In genomic region chr11:66069715-66070603, GRCh38 we compare ENCODE assay signal across 2 cellular contexts.
A peak's percentile ranks its signal among the peaks of the same experiment; 100 is the strongest.
TF ChIP-seq lines count a peak whose summit lies in the region.

Gene PACS1, plus strand, starts transcription at chr11:66070272. Its CDS starts 215 bp downstream, at chr11:66070487.

TF ChIP-seq in HEK293, 187 proteins besides CTCF, POLR2A, EP300 and RAD21 (continued from another document and continues in another):
- TF ChIP-seq, protein P1, sequence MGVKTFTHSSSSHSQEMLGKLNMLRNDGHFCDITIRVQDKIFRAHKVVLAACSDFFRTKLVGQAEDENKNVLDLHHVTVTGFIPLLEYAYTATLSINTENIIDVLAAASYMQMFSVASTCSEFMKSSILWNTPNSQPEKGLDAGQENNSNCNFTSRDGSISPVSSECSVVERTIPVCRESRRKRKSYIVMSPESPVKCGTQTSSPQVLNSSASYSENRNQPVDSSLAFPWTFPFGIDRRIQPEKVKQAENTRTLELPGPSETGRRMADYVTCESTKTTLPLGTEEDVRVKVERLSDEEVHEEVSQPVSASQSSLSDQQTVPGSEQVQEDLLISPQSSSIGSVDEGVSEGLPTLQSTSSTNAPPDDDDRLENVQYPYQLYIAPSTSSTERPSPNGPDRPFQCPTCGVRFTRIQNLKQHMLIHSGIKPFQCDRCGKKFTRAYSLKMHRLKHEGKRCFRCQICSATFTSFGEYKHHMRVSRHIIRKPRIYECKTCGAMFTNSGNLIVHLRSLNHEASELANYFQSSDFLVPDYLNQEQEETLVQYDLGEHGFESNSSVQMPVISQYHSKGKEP (tag by site-specific recombination; IDR thresholded peaks at IDR 0.05), result no peak
- TF ChIP-seq GFI1B (tag by site-specific recombination; IDR thresholded peaks at IDR 0.05) (no peak), ZNF501 (tag by site-specific recombination; IDR thresholded peaks at IDR 0.05) (no peak), ZNF2 (tag by site-specific recombination; IDR thresholded peaks at IDR 0.05) (no peak), ZFP3 (tag by site-specific recombination; IDR thresholded peaks at IDR 0.05; ENCODE audit: low read depth) (no peak), ZNF555 (tag by site-specific recombination; conservative IDR thresholded peaks at IDR 0.05) (no peak), ZSCAN5A (tag by site-specific recombination; IDR thresholded peaks at IDR 0.05) (no peak), ZNF169 (tag by site-specific recombination; IDR thresholded peaks at IDR 0.05) (no peak), SP7 (tag by site-specific recombination; IDR thresholded peaks at IDR 0.05) (no peak), ZSCAN18 (tag by site-specific recombination; IDR thresholded peaks at IDR 0.05) (no peak), ZNF23 (tag by site-specific recombination; IDR thresholded peaks at IDR 0.05; ENCODE audit: borderline replicate concordance) (no peak), GLI4 (tag by site-specific recombination; IDR thresholded peaks at IDR 0.05) (no peak), SALL2 (tag by site-specific recombination; IDR thresholded peaks at IDR 0.05; ENCODE audit: borderline replicate concordance) (no peak), OSR2 (tag by site-specific recombination; IDR thresholded peaks at IDR 0.05) (no peak), ZNF274 (IDR thresholded peaks at IDR 0.05; ENCODE audit: low read length) (no peak), ZNF274 (tag by site-specific recombination; IDR thresholded peaks at IDR 0.05; ENCODE audit: borderline replicate concordance) (no peak), ZNF350 (tag by site-specific recombination; IDR thresholded peaks at IDR 0.05) (no peak), ZNF112 (tag by site-specific recombination; IDR thresholded peaks at IDR 0.05) (no peak), ZNF843 (tag by site-specific recombination; IDR thresholded peaks at IDR 0.05) (no peak), KLF10 (tag by site-specific recombination; IDR thresholded peaks at IDR 0.05) (peak; percentile 54; the same call in 1 of the 2 replicates)
- TF ChIP-seq, protein P2, sequence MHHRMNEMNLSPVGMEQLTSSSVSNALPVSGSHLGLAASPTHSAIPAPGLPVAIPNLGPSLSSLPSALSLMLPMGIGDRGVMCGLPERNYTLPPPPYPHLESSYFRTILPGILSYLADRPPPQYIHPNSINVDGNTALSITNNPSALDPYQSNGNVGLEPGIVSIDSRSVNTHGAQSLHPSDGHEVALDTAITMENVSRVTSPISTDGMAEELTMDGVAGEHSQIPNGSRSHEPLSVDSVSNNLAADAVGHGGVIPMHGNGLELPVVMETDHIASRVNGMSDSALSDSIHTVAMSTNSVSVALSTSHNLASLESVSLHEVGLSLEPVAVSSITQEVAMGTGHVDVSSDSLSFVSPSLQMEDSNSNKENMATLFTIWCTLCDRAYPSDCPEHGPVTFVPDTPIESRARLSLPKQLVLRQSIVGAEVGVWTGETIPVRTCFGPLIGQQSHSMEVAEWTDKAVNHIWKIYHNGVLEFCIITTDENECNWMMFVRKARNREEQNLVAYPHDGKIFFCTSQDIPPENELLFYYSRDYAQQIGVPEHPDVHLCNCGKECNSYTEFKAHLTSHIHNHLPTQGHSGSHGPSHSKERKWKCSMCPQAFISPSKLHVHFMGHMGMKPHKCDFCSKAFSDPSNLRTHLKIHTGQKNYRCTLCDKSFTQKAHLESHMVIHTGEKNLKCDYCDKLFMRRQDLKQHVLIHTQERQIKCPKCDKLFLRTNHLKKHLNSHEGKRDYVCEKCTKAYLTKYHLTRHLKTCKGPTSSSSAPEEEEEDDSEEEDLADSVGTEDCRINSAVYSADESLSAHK (tag by site-specific recombination; IDR thresholded peaks at IDR 0.05), result no peak

TF ChIP-seq in HepG2, 621 proteins besides CTCF, POLR2A, EP300 and RAD21 (continued from another document and continues in another):
- TF ChIP-seq, protein P3, sequence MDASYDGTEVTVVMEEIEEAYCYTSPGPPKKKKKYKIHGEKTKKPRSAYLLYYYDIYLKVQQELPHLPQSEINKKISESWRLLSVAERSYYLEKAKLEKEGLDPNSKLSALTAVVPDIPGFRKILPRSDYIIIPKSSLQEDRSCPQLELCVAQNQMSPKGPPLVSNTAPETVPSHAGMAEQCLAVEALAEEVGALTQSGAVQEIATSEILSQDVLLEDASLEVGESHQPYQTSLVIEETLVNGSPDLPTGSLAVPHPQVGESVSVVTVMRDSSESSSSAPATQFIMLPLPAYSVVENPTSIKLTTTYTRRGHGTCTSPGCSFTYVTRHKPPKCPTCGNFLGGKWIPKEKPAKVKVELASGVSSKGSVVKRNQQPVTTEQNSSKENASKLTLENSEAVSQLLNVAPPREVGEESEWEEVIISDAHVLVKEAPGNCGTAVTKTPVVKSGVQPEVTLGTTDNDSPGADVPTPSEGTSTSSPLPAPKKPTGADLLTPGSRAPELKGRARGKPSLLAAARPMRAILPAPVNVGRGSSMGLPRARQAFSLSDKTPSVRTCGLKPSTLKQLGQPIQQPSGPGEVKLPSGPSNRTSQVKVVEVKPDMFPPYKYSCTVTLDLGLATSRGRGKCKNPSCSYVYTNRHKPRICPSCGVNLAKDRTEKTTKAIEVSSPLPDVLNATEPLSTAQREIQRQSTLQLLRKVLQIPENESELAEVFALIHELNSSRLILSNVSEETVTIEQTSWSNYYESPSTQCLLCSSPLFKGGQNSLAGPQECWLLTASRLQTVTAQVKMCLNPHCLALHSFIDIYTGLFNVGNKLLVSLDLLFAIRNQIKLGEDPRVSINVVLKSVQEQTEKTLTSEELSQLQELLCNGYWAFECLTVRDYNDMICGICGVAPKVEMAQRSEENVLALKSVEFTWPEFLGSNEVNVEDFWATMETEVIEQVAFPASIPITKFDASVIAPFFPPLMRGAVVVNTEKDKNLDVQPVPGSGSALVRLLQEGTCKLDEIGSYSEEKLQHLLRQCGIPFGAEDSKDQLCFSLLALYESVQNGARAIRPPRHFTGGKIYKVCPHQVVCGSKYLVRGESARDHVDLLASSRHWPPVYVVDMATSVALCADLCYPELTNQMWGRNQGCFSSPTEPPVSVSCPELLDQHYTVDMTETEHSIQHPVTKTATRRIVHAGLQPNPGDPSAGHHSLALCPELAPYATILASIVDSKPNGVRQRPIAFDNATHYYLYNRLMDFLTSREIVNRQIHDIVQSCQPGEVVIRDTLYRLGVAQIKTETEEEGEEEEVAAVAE (CRISPR knock-in tag; IDR thresholded peaks at IDR 0.05; ENCODE audit: borderline replicate concordance), result 0 out of 2 replicates have a peak, but pooled peaks have one; percentile 31
- TF ChIP-seq ZNF446 (CRISPR knock-in tag; IDR thresholded peaks at IDR 0.05), result no peak
- TF ChIP-seq KLF16 (CRISPR knock-in tag; IDR thresholded peaks at IDR 0.05), result 0 out of 4 replicates have a peak, but pooled peaks of 1 of the 2 experiments have one; percentile 55
- TF ChIP-seq ETV5 (CRISPR knock-in tag; IDR thresholded peaks at IDR 0.05; ENCODE audit: borderline replicate concordance), result 0 out of 2 replicates have a peak, but pooled peaks have one; percentile 45
- 0 out of 2 replicates have a peak, but pooled peaks have one; percentile 38 for TF ChIP-seq TOPORS (CRISPR knock-in tag; IDR thresholded peaks at IDR 0.05)
- TF ChIP-seq TAF15 (IDR thresholded peaks at IDR 0.05; ENCODE audit: low read depth, low read length, poor library complexity, severe bottlenecking), result peak; percentile 67
- 0 out of 2 replicates have a peak, but pooled peaks have one; percentile 46 for TF ChIP-seq ZC3H13 (CRISPR knock-in tag; IDR thresholded peaks at IDR 0.05)
- 0 out of 2 replicates have a peak, but pooled peaks have one; percentile 20 for TF ChIP-seq ZNF792 (CRISPR knock-in tag; IDR thresholded peaks at IDR 0.05)
- TF ChIP-seq FOXO1 (CRISPR knock-in tag; IDR thresholded peaks at IDR 0.05), result 0 out of 2 replicates have a peak, but pooled peaks have one; percentile 30
- peak; percentile 46; the same call in 1 of the 2 replicates for TF ChIP-seq RXRA (CRISPR knock-in tag; IDR thresholded peaks at IDR 0.05)
- TF ChIP-seq ZNF142 (CRISPR knock-in tag; IDR thresholded peaks at IDR 0.05), result 0 out of 2 replicates have a peak, but pooled peaks have one; percentile 39
- 0 out of 2 replicates have a peak, but pooled peaks have one; percentile 55 for TF ChIP-seq MXD4 (CRISPR knock-in tag; IDR thresholded peaks at IDR 0.05)
- TF ChIP-seq, protein P4, sequence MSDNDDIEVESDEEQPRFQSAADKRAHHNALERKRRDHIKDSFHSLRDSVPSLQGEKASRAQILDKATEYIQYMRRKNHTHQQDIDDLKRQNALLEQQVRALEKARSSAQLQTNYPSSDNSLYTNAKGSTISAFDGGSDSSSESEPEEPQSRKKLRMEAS (IDR thresholded peaks at IDR 0.05), result peak; percentile 69; the same call in 1 of the 2 replicates
- TF ChIP-seq GLMP (CRISPR knock-in tag; IDR thresholded peaks at IDR 0.05; ENCODE audit: borderline replicate concordance), result no peak
- no peak for TF ChIP-seq CCDC6 (CRISPR knock-in tag; IDR thresholded peaks at IDR 0.05)
- TF ChIP-seq HNRNPK (IDR thresholded peaks at IDR 0.05; ENCODE audit: low read depth, low read length, poor library complexity, severe bottlenecking), result peak; percentile 79
- TF ChIP-seq ZBTB8A (CRISPR knock-in tag; IDR thresholded peaks at IDR 0.05; ENCODE audit: borderline replicate concordance, low read depth), result no peak
- TF ChIP-seq, protein P5, sequence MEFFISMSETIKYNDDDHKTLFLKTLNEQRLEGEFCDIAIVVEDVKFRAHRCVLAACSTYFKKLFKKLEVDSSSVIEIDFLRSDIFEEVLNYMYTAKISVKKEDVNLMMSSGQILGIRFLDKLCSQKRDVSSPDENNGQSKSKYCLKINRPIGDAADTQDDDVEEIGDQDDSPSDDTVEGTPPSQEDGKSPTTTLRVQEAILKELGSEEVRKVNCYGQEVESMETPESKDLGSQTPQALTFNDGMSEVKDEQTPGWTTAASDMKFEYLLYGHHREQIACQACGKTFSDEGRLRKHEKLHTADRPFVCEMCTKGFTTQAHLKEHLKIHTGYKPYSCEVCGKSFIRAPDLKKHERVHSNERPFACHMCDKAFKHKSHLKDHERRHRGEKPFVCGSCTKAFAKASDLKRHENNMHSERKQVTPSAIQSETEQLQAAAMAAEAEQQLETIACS (CRISPR knock-in tag; IDR thresholded peaks at IDR 0.05), result peak; percentile 94
- TF ChIP-seq KAT8 (CRISPR knock-in tag; IDR thresholded peaks at IDR 0.05), result peak; percentile 44; the same call in 1 of the 2 replicates
- TF ChIP-seq HDAC1 (CRISPR knock-in tag; IDR thresholded peaks at IDR 0.05), result peak; percentile 67; the same call in 1 of the 2 replicates
- TF ChIP-seq YY1 (IDR thresholded peaks at IDR 0.05; ENCODE audit: insufficient read depth, insufficient replicate concordance, low read depth, low read length), result peak; percentile 52
- TF ChIP-seq NR2F1 (CRISPR knock-in tag; IDR thresholded peaks at IDR 0.05), result 0 out of 4 replicates have a peak, but pooled peaks of 1 of the 2 experiments have one; percentile 24
- TF ChIP-seq AGO1 (IDR thresholded peaks at IDR 0.05; ENCODE audit: low read depth, low read length, poor library complexity, severe bottlenecking), result peak; percentile 51
- 0 out of 2 replicates have a peak, but pooled peaks have one; percentile 3 for TF ChIP-seq MAZ (IDR thresholded peaks at IDR 0.05; ENCODE audit: borderline replicate concordance, low read depth, low read length)
- TF ChIP-seq MAZ (CRISPR knock-in tag; IDR thresholded peaks at IDR 0.05; ENCODE audit: low read depth), result no peak
- no peak for TF ChIP-seq XBP1 (CRISPR knock-in tag; IDR thresholded peaks at IDR 0.05)
- TF ChIP-seq TGIF2 (CRISPR knock-in tag; IDR thresholded peaks at IDR 0.05), result 0 out of 2 replicates have a peak, but pooled peaks have one; percentile 34
